In the genomic region with DNA sequence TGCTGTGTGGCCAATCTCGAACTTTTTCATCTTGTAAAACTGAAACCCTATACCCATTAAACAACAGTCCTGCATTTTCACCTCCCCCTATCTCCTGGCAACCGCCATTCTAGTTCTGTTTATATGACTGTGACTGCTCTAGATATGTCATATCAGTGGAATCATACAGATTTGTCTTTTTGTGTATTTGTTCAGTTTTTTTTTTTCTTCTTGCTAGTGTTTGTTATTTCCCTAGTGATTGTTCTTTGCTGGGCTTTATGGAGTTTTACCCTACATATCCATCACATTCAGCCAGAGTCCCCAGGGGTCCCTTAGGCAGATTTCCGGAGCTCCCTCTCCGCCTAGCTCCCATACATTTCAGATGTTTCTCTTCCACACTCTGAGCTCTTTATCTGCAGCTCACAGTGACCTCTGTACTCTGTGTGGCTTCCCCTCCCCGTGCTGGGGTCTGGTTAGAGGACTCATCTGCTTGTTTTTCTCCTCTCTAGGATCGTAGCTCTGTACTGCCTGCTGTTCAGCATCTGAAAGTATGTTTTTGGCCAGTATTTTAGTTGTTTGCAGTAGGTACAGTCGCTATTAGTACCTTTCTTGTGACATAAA, we compare ENCODE assay signal across 1 cellular context.
TF ChIP-seq lines count a peak whose summit lies in the region.

No MANE protein-coding gene starts in this region.

TF ChIP-seq in HepG2, 621 proteins besides CTCF, POLR2A, EP300 and RAD21 (continued from another document and continues in another):
- TF ChIP-seq NFIC (IDR thresholded peaks at IDR 0.05; ENCODE audit: low read length), result 0 out of 2 replicates have a peak, but pooled peaks have one; percentile 5
- 0 out of 2 replicates have a peak, but pooled peaks have one; percentile 79 for TF ChIP-seq ZNF292 (CRISPR knock-in tag; IDR thresholded peaks at IDR 0.05; ENCODE audit: borderline replicate concordance, low read depth)
- 0 out of 2 replicates have a peak, but pooled peaks have one; percentile 31 for TF ChIP-seq ATF1 (CRISPR knock-in tag; IDR thresholded peaks at IDR 0.05)
- 0 out of 2 replicates have a peak, but pooled peaks have one; percentile 38 for TF ChIP-seq TGIF2 (CRISPR knock-in tag; IDR thresholded peaks at IDR 0.05)
- peak; percentile 74 for TF ChIP-seq ASH2L (IDR thresholded peaks at IDR 0.05; ENCODE audit: insufficient read length, low read depth, low read length)
- TF ChIP-seq IRX3 (CRISPR knock-in tag; IDR thresholded peaks at IDR 0.05; ENCODE audit: borderline replicate concordance, low read depth), result no peak
- TF ChIP-seq, protein P1, sequence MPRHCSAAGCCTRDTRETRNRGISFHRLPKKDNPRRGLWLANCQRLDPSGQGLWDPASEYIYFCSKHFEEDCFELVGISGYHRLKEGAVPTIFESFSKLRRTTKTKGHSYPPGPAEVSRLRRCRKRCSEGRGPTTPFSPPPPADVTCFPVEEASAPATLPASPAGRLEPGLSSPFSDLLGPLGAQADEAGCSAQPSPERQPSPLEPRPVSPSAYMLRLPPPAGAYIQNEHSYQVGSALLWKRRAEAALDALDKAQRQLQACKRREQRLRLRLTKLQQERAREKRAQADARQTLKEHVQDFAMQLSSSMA (CRISPR knock-in tag; IDR thresholded peaks at IDR 0.05), result no peak
- TF ChIP-seq ZNF572 (CRISPR knock-in tag; IDR thresholded peaks at IDR 0.05), result no peak
- no peak for TF ChIP-seq ATRX (CRISPR knock-in tag; IDR thresholded peaks at IDR 0.05; ENCODE audit: borderline replicate concordance)
- TF ChIP-seq, protein P2, sequence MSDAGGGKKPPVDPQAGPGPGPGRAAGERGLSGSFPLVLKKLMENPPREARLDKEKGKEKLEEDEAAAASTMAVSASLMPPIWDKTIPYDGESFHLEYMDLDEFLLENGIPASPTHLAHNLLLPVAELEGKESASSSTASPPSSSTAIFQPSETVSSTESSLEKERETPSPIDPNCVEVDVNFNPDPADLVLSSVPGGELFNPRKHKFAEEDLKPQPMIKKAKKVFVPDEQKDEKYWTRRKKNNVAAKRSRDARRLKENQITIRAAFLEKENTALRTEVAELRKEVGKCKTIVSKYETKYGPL (CRISPR knock-in tag; IDR thresholded peaks at IDR 0.05), result no peak
- TF ChIP-seq NR2F6 (IDR thresholded peaks at IDR 0.05), result peak; percentile 36; the same call in 1 of the 2 replicates
- peak; percentile 76 for TF ChIP-seq NR2F6 (CRISPR knock-in tag; IDR thresholded peaks at IDR 0.05)
- no peak for TF ChIP-seq MEIS1 (CRISPR knock-in tag; IDR thresholded peaks at IDR 0.05; ENCODE audit: borderline replicate concordance)
- peak; percentile 27 to 29; a peak in 1 of 4 replicates for TF ChIP-seq NR2F1 (CRISPR knock-in tag; IDR thresholded peaks at IDR 0.05)
- peak; percentile 65; the same call in 1 of the 2 replicates for TF ChIP-seq HMG20A (CRISPR knock-in tag; IDR thresholded peaks at IDR 0.05; ENCODE audit: borderline replicate concordance)
- TF ChIP-seq RFXANK (CRISPR knock-in tag; IDR thresholded peaks at IDR 0.05), result no peak
- TF ChIP-seq, protein P3, sequence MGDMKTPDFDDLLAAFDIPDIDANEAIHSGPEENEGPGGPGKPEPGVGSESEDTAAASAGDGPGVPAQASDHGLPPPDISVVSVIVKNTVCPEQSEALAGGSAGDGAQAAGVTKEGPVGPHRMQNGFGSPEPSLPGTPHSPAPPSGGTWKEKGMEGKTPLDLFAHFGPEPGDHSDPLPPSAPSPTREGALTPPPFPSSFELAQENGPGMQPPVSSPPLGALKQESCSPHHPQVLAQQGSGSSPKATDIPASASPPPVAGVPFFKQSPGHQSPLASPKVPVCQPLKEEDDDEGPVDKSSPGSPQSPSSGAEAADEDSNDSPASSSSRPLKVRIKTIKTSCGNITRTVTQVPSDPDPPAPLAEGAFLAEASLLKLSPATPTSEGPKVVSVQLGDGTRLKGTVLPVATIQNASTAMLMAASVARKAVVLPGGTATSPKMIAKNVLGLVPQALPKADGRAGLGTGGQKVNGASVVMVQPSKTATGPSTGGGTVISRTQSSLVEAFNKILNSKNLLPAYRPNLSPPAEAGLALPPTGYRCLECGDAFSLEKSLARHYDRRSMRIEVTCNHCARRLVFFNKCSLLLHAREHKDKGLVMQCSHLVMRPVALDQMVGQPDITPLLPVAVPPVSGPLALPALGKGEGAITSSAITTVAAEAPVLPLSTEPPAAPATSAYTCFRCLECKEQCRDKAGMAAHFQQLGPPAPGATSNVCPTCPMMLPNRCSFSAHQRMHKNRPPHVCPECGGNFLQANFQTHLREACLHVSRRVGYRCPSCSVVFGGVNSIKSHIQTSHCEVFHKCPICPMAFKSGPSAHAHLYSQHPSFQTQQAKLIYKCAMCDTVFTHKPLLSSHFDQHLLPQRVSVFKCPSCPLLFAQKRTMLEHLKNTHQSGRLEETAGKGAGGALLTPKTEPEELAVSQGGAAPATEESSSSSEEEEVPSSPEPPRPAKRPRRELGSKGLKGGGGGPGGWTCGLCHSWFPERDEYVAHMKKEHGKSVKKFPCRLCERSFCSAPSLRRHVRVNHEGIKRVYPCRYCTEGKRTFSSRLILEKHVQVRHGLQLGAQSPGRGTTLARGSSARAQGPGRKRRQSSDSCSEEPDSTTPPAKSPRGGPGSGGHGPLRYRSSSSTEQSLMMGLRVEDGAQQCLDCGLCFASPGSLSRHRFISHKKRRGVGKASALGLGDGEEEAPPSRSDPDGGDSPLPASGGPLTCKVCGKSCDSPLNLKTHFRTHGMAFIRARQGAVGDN (CRISPR knock-in tag; IDR thresholded peaks at IDR 0.05), result no peak
- TF ChIP-seq, protein P4, sequence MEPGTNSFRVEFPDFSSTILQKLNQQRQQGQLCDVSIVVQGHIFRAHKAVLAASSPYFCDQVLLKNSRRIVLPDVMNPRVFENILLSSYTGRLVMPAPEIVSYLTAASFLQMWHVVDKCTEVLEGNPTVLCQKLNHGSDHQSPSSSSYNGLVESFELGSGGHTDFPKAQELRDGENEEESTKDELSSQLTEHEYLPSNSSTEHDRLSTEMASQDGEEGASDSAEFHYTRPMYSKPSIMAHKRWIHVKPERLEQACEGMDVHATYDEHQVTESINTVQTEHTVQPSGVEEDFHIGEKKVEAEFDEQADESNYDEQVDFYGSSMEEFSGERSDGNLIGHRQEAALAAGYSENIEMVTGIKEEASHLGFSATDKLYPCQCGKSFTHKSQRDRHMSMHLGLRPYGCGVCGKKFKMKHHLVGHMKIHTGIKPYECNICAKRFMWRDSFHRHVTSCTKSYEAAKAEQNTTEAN (CRISPR knock-in tag; conservative IDR thresholded peaks at IDR 0.05), result no peak
- peak; percentile 50; the same call in 1 of the 2 replicates for TF ChIP-seq NCOR1 (IDR thresholded peaks at IDR 0.05; ENCODE audit: borderline replicate concordance, low read length)
- peak; percentile 36; the same call in 1 of the 2 replicates for TF ChIP-seq CBX5 (CRISPR knock-in tag; IDR thresholded peaks at IDR 0.05; ENCODE audit: borderline replicate concordance)
- no peak for TF ChIP-seq ZNF501 (CRISPR knock-in tag; IDR thresholded peaks at IDR 0.05)
- TF ChIP-seq CHD4 (IDR thresholded peaks at IDR 0.05; ENCODE audit: borderline replicate concordance, low read length), result no peak
- TF ChIP-seq ZNF768 (CRISPR knock-in tag; IDR thresholded peaks at IDR 0.05), result no peak
- TF ChIP-seq, protein P5, sequence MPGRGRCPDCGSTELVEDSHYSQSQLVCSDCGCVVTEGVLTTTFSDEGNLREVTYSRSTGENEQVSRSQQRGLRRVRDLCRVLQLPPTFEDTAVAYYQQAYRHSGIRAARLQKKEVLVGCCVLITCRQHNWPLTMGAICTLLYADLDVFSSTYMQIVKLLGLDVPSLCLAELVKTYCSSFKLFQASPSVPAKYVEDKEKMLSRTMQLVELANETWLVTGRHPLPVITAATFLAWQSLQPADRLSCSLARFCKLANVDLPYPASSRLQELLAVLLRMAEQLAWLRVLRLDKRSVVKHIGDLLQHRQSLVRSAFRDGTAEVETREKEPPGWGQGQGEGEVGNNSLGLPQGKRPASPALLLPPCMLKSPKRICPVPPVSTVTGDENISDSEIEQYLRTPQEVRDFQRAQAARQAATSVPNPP (CRISPR knock-in tag; IDR thresholded peaks at IDR 0.05), result no peak
- TF ChIP-seq, protein P6, sequence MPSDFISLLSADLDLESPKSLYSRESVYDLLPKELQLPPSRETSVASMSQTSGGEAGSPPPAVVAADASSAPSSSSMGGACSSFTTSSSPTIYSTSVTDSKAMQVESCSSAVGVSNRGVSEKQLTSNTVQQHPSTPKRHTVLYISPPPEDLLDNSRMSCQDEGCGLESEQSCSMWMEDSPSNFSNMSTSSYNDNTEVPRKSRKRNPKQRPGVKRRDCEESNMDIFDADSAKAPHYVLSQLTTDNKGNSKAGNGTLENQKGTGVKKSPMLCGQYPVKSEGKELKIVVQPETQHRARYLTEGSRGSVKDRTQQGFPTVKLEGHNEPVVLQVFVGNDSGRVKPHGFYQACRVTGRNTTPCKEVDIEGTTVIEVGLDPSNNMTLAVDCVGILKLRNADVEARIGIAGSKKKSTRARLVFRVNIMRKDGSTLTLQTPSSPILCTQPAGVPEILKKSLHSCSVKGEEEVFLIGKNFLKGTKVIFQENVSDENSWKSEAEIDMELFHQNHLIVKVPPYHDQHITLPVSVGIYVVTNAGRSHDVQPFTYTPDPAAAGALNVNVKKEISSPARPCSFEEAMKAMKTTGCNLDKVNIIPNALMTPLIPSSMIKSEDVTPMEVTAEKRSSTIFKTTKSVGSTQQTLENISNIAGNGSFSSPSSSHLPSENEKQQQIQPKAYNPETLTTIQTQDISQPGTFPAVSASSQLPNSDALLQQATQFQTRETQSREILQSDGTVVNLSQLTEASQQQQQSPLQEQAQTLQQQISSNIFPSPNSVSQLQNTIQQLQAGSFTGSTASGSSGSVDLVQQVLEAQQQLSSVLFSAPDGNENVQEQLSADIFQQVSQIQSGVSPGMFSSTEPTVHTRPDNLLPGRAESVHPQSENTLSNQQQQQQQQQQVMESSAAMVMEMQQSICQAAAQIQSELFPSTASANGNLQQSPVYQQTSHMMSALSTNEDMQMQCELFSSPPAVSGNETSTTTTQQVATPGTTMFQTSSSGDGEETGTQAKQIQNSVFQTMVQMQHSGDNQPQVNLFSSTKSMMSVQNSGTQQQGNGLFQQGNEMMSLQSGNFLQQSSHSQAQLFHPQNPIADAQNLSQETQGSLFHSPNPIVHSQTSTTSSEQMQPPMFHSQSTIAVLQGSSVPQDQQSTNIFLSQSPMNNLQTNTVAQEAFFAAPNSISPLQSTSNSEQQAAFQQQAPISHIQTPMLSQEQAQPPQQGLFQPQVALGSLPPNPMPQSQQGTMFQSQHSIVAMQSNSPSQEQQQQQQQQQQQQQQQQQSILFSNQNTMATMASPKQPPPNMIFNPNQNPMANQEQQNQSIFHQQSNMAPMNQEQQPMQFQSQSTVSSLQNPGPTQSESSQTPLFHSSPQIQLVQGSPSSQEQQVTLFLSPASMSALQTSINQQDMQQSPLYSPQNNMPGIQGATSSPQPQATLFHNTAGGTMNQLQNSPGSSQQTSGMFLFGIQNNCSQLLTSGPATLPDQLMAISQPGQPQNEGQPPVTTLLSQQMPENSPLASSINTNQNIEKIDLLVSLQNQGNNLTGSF (CRISPR knock-in tag; IDR thresholded peaks at IDR 0.05), result no peak
- TF ChIP-seq TEAD3 (CRISPR knock-in tag; optimal IDR thresholded peaks at IDR 0.05; ENCODE audit: borderline replicate concordance), result peak; percentile 42
- TF ChIP-seq ZNF34 (CRISPR knock-in tag; IDR thresholded peaks at IDR 0.05; ENCODE audit: borderline replicate concordance), result no peak
- TF ChIP-seq, protein P7, sequence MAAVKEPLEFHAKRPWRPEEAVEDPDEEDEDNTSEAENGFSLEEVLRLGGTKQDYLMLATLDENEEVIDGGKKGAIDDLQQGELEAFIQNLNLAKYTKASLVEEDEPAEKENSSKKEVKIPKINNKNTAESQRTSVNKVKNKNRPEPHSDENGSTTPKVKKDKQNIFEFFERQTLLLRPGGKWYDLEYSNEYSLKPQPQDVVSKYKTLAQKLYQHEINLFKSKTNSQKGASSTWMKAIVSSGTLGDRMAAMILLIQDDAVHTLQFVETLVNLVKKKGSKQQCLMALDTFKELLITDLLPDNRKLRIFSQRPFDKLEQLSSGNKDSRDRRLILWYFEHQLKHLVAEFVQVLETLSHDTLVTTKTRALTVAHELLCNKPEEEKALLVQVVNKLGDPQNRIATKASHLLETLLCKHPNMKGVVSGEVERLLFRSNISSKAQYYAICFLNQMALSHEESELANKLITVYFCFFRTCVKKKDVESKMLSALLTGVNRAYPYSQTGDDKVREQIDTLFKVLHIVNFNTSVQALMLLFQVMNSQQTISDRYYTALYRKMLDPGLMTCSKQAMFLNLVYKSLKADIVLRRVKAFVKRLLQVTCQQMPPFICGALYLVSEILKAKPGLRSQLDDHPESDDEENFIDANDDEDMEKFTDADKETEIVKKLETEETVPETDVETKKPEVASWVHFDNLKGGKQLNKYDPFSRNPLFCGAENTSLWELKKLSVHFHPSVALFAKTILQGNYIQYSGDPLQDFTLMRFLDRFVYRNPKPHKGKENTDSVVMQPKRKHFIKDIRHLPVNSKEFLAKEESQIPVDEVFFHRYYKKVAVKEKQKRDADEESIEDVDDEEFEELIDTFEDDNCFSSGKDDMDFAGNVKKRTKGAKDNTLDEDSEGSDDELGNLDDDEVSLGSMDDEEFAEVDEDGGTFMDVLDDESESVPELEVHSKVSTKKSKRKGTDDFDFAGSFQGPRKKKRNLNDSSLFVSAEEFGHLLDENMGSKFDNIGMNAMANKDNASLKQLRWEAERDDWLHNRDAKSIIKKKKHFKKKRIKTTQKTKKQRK (IDR thresholded peaks at IDR 0.05; ENCODE audit: low read length), result no peak
- TF ChIP-seq, protein P8, sequence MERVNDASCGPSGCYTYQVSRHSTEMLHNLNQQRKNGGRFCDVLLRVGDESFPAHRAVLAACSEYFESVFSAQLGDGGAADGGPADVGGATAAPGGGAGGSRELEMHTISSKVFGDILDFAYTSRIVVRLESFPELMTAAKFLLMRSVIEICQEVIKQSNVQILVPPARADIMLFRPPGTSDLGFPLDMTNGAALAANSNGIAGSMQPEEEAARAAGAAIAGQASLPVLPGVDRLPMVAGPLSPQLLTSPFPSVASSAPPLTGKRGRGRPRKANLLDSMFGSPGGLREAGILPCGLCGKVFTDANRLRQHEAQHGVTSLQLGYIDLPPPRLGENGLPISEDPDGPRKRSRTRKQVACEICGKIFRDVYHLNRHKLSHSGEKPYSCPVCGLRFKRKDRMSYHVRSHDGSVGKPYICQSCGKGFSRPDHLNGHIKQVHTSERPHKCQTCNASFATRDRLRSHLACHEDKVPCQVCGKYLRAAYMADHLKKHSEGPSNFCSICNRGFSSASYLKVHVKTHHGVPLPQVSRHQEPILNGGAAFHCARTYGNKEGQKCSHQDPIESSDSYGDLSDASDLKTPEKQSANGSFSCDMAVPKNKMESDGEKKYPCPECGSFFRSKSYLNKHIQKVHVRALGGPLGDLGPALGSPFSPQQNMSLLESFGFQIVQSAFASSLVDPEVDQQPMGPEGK (CRISPR knock-in tag; IDR thresholded peaks at IDR 0.05), result peak; percentile 61
- TF ChIP-seq, protein P9, sequence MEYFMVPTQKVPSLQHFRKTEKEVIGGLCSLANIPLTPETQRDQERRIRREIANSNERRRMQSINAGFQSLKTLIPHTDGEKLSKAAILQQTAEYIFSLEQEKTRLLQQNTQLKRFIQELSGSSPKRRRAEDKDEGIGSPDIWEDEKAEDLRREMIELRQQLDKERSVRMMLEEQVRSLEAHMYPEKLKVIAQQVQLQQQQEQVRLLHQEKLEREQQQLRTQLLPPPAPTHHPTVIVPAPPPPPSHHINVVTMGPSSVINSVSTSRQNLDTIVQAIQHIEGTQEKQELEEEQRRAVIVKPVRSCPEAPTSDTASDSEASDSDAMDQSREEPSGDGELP (IDR thresholded peaks at IDR 0.05; ENCODE audit: borderline replicate concordance, low read depth), result peak; percentile 41; the same call in 1 of the 2 replicates
- peak; percentile 55; the same call in 1 of the 2 replicates for TF ChIP-seq FOXO1 (CRISPR knock-in tag; IDR thresholded peaks at IDR 0.05)
- TF ChIP-seq FOXJ3 (CRISPR knock-in tag; IDR thresholded peaks at IDR 0.05; ENCODE audit: borderline replicate concordance), result peak; percentile 44; the same call in 1 of the 2 replicates
- 0 out of 2 replicates have a peak, but pooled peaks have one; percentile 27 for TF ChIP-seq PHF21A (CRISPR knock-in tag; IDR thresholded peaks at IDR 0.05)
